Comparison of ENCODE assay signal across 11 cellular contexts in the genomic region with DNA sequence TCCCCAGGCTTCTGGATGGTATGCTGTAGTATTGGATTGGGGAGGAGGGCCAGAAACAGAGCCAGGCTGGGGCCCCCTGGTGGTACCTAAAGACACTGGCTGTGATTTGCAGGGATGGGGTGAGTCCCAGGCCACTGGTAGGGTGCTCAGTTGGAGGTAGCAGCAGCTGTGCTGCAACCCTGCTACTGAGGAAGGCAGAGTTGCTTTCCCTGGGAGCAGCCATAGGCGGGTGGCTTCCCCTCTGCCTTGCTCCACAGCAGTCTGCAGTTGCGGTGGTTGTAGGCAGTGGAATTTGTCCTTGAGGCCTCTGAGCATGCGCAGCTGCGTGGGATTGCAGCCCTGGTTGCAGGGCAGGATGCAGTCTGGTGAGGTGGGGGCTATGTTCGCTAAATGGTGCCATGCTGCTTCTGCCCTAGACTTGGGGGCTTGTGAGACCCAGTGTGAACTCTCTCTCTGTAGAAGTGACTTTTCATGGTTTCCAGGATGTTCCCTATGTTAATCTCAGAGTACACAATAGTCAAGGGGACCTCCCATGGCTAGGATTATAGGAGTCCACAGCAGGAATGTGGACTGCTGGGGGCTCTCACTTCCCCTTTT. TPM values are rescaled to one million over a fixed set of nuclear protein-coding genes. Genes with fewer than 3 reads are reported as not detected.
DNase-seq lines count a peak whose midpoint lies in the region; ATAC-seq and TF ChIP-seq lines count a peak whose summit lies in the region.
"Had no signal": no experiment of that assay in that cellular context is flagged by ENCODE, and none has a peak within 500 bp of the region (broad histone marks: within the 10 kb centered on the region; RNA-seq: fewer than 3 reads in every experiment).

No MANE protein-coding gene starts in this region.

- no peak overlapping the region for H3K4me2 ChIP-seq in osteoblast (ENCODE audit: insufficient read depth, low read length)

- in situ Hi-C loops in astrocyte of the spinal cord (cut with HindIII; ENCODE audit: low sequenced_read_pairs): no loop called here

- H3K36me3 ChIP-seq in osteoblast (ENCODE audit: insufficient read depth, low read length): no peaks in the 10 kb centered on the region
- H3K36me3 ChIP-seq: pancreas had no signal

- peak; percentile 61 for ATAC-seq in HG03175 (IDR thresholded peaks at IDR 0.05; ENCODE audit: unreplicated experiment)
- no peak for ATAC-seq in GM21423 (IDR thresholded peaks at IDR 0.05; ENCODE audit: unreplicated experiment)
- ATAC-seq in GM21515 (IDR thresholded peaks at IDR 0.05; ENCODE audit: unreplicated experiment): no peak

- no peak overlapping the region for H2AFZ ChIP-seq in osteoblast (ENCODE audit: low read length)

- no peaks in the 10 kb centered on the region for H3K9me3 ChIP-seq in osteoblast (ENCODE audit: low read depth, low read length)
- H3K9me3 ChIP-seq: pancreas had no signal

- TF ChIP-seq CTCF in astrocyte of the spinal cord (IDR thresholded peaks at IDR 0.05; ENCODE audit: low read depth, low read length) (peak; percentile 36), osteoblast (IDR thresholded peaks at IDR 0.05; ENCODE audit: extremely low read depth, low read depth, low read length) (peak; percentile 7)

- H3K4me1 ChIP-seq in osteoblast (ENCODE audit: insufficient read depth, low read length): no peaks in the 10 kb centered on the region
- H3K4me1 ChIP-seq: pancreas had no signal

- H3K79me2 ChIP-seq in osteoblast (ENCODE audit: insufficient read depth, low read length): no peaks in the 10 kb centered on the region

- no peak overlapping the region for H3K27ac ChIP-seq in osteoblast (ENCODE audit: low read depth, low read length)
- H3K27ac ChIP-seq: pancreas had no signal

- no peaks in the 10 kb centered on the region for H4K20me1 ChIP-seq in osteoblast (ENCODE audit: insufficient read depth, low read length)

- H3K4me3 ChIP-seq in astrocyte of the spinal cord (ENCODE audit: low read depth, low read length): no peak overlapping the region
- H3K4me3 ChIP-seq in osteoblast (ENCODE audit: insufficient read depth, low read length): no peak overlapping the region
- H3K4me3 ChIP-seq: pancreas had no signal

- no peaks in the 10 kb centered on the region for H3K27me3 ChIP-seq in osteoblast (ENCODE audit: insufficient read depth, low read length)
- H3K27me3 ChIP-seq: pancreas had no signal

- DNase-seq in activated CD4-positive, alpha-beta T cell treated with anti-CD3 and anti-CD28 coated beads for 48 hours: peak; percentile 11
- no peak for DNase-seq in activated CD4-positive, alpha-beta T cell treated with anti-CD3 and anti-CD28 coated beads, Interleukin-2, amount 50 U/mL, for 1 hour
- DNase-seq in astrocyte of the spinal cord (ENCODE audit: low read depth, low spot score) (no peak), osteoblast (ENCODE audit: insufficient read length, low spot score, missing footprints) (no peak), DMS79 (lab: John Stamatoyannopoulos, UW) (no peak)
- DNase-seq: NCI-H1048 had no signal

RNA-seq across cellular contexts. Expression of gene B3GALT1, which starts 38.9 kb away (rescaled TPM):
- 0.29 and 0.36 TPM in 2 replicates for total RNA-seq in osteoblast
- total RNA-seq: T-helper 1 cell treated with Interleukin-12 subunit alpha and Interleukin-12 subunit beta and Interleukin-4 antibody, amounts not matched to agents 30 ng/mL and 1 ng/mL, for 36 hours had no signal
